9 cellular contexts compared by ENCODE assay signal in genomic region chr6:1315560-1316386, GRCh38. TPM values are rescaled to one million over a fixed set of nuclear protein-coding genes. Genes with fewer than 3 reads are reported as not detected.
DNase-seq lines count a peak whose midpoint lies in the region; ATAC-seq and TF ChIP-seq lines count a peak whose summit lies in the region.
"Had no signal": no experiment of that assay in that cellular context is flagged by ENCODE, and none has a peak within 500 bp of the region (broad histone marks: within the 10 kb centered on the region; RNA-seq: fewer than 3 reads in every experiment).

No MANE protein-coding gene starts in this region.

- peak overlapping the region; percentile 24; the same call in 1 of the 2 replicates for H3K4me2 ChIP-seq in GM23338

- peaks cover 14% of the 10 kb centered on the region for H3K4me1 ChIP-seq in GM23338 (ENCODE audit: insufficient read depth)

- H3K9me3 Mint-ChIP-seq in GM23338, result peaks cover 18% of the 10 kb centered on the region
- peaks cover 6% of the 10 kb centered on the region for H3K9me3 Mint-ChIP-seq in activated T-helper 1 cell treated with anti-CD3 and anti-CD28 coated beads, Interleukin-12 subunit alpha, Interleukin-12 subunit beta, Interleukin-2, Interleukin-4 antibody, amounts not matched to agents 30 ng/mL and 10 ng/mL and 1 ng/mL, durations not matched to agents 14 hours and 24 hours and 36 hours
- H3K9me3 Mint-ChIP-seq in stimulated activated effector memory CD8-positive, alpha-beta T cell treated with anti-CD3 and anti-CD28 coated beads, Interleukin-12 subunit alpha, Interleukin-12 subunit beta, amount 100 ng/mL, for 72 hours, result no peaks in the 10 kb centered on the region

- peaks cover 6% of the 10 kb centered on the region; the same call in 1 of the 2 replicates for H3F3A ChIP-seq in GM23338 (replicated peaks; ENCODE audit: low read depth)

- H3K36me3 ChIP-seq in GM23338 (ENCODE audit: insufficient read depth), result no peaks in the 10 kb centered on the region

- DNase-seq in GM23338 (ENCODE audit: low spot score) (peak; percentile 21), iPS-NIHi11 (ENCODE audit: low spot score) (peak; percentile 17), posterior cingulate gyrus (no peak), omental fat pad (ENCODE audit: low spot score) (no peak)
- DNase-seq in activated T-helper 1 cell treated with anti-CD3 and anti-CD28 coated beads, Interleukin-12 subunit alpha, Interleukin-12 subunit beta, Interleukin-2, Interleukin-4 antibody, amounts not matched to agents 30 ng/mL and 10 ng/mL and 1 ng/mL, durations not matched to agents 14 hours and 24 hours and 36 hours (ENCODE audit: low spot score), result no peak
- no peak for DNase-seq in stimulated activated effector memory CD8-positive, alpha-beta T cell treated with anti-CD3 and anti-CD28 coated beads, Interleukin-12 subunit alpha, Interleukin-12 subunit beta, amount 100 ng/mL, for 72 hours (ENCODE audit: low spot score in 2 of 2)
- DNase-seq: activated naive CD4-positive, alpha-beta T cell treated with anti-CD3 and anti-CD28 coated beads, Interleukin-2, amount 10 ng/mL, durations not matched to agents 7 days and 5 days; SIG-M5 had no signal

- no peak for TF ChIP-seq CTCF in GM23338 (conservative IDR thresholded peaks at IDR 0.05; ENCODE audit: low read depth in 2 of 2)
- TF ChIP-seq CTCF in omental fat pad (IDR thresholded peaks at IDR 0.05), result no peak

- H3K27me3 Mint-ChIP-seq in GM23338 (ENCODE audit: insufficient read depth, low read depth, poor library complexity), result peaks cover 65% of the 10 kb centered on the region
- H3K27me3 Mint-ChIP-seq in activated T-helper 1 cell treated with anti-CD3 and anti-CD28 coated beads, Interleukin-12 subunit alpha, Interleukin-12 subunit beta, Interleukin-2, Interleukin-4 antibody, amounts not matched to agents 30 ng/mL and 10 ng/mL and 1 ng/mL, durations not matched to agents 14 hours and 24 hours and 36 hours (ENCODE audit: insufficient read depth), result peaks cover 37% of the 10 kb centered on the region

- intact Hi-C loops in activated T-helper 1 cell treated with anti-CD3 and anti-CD28 coated beads, Interleukin-12 subunit alpha, Interleukin-12 subunit beta, Interleukin-2, Interleukin-4 antibody, amounts not matched to agents 30 ng/mL and 10 ng/mL and 1 ng/mL, durations not matched to agents 14 hours and 24 hours and 36 hours (cut with micrococcal nuclease), result loop anchor here (2.0 kb wide), 2 partner anchors 61 to 519 kb away; no protein-coding TSS in a partner anchor
- intact Hi-C loops in posterior cingulate gyrus (cut with DNase I), result no loop called here

- no peaks in the 10 kb centered on the region for H3K9me2 ChIP-seq in GM23338 (ENCODE audit: insufficient read depth)

- H3K27ac ChIP-seq in GM23338 (ENCODE audit: low read depth), result no peak overlapping the region

- H3K4me3 Mint-ChIP-seq in GM23338, result peak overlapping the region; percentile 53
- peak overlapping the region; percentile 30 for H3K4me3 Mint-ChIP-seq in activated T-helper 1 cell treated with anti-CD3 and anti-CD28 coated beads, Interleukin-12 subunit alpha, Interleukin-12 subunit beta, Interleukin-2, Interleukin-4 antibody, amounts not matched to agents 30 ng/mL and 10 ng/mL and 1 ng/mL, durations not matched to agents 14 hours and 24 hours and 36 hours
- peak overlapping the region; percentile 24 for H3K4me3 Mint-ChIP-seq in stimulated activated effector memory CD8-positive, alpha-beta T cell treated with anti-CD3 and anti-CD28 coated beads, Interleukin-12 subunit alpha, Interleukin-12 subunit beta, amount 100 ng/mL, for 72 hours
- H3K4me3 Mint-ChIP-seq: activated naive CD4-positive, alpha-beta T cell treated with anti-CD3 and anti-CD28 coated beads, Interleukin-2, amount 10 ng/mL, durations not matched to agents 7 days and 5 days had no signal

- peaks cover 55% of the 10 kb centered on the region for H3K27me3 ChIP-seq in GM23338 (ENCODE audit: insufficient read depth)

- ATAC-seq in GM23338 (no peak), omental fat pad (ENCODE audit: low FRiP score) (no peak), GM18502 (IDR thresholded peaks at IDR 0.05; ENCODE audit: poor library complexity, unreplicated experiment) (no peak)
- no peak for ATAC-seq in stimulated activated effector memory CD8-positive, alpha-beta T cell treated with anti-CD3 and anti-CD28 coated beads, Interleukin-12 subunit alpha, Interleukin-12 subunit beta, amount 100 ng/mL, for 72 hours

- H4K20me1 ChIP-seq in GM23338 (replicated peaks; ENCODE audit: insufficient read depth), result peaks cover 20% of the 10 kb centered on the region

- H3K4me3 ChIP-seq in GM23338, result peak overlapping the region; percentile 47; the same call in 1 of the 2 replicates

- H3K79me2 ChIP-seq in GM23338 (replicated peaks; ENCODE audit: insufficient read depth), result no peaks in the 10 kb centered on the region

- H3K36me3 Mint-ChIP-seq in GM23338 (ENCODE audit: low read depth), result peaks cover 8% of the 10 kb centered on the region; the same call in 1 of the 3 replicates
- H3K36me3 Mint-ChIP-seq in activated T-helper 1 cell treated with anti-CD3 and anti-CD28 coated beads, Interleukin-12 subunit alpha, Interleukin-12 subunit beta, Interleukin-2, Interleukin-4 antibody, amounts not matched to agents 30 ng/mL and 10 ng/mL and 1 ng/mL, durations not matched to agents 14 hours and 24 hours and 36 hours (ENCODE audit: low read depth), result peaks cover 9% of the 10 kb centered on the region
- H3K36me3 Mint-ChIP-seq in stimulated activated effector memory CD8-positive, alpha-beta T cell treated with anti-CD3 and anti-CD28 coated beads, Interleukin-12 subunit alpha, Interleukin-12 subunit beta, amount 100 ng/mL, for 72 hours, result no peaks in the 10 kb centered on the region

- peaks cover 14% of the 10 kb centered on the region for H3K4me1 Mint-ChIP-seq in GM23338
- peaks cover 23% of the 10 kb centered on the region for H3K4me1 Mint-ChIP-seq in activated T-helper 1 cell treated with anti-CD3 and anti-CD28 coated beads, Interleukin-12 subunit alpha, Interleukin-12 subunit beta, Interleukin-2, Interleukin-4 antibody, amounts not matched to agents 30 ng/mL and 10 ng/mL and 1 ng/mL, durations not matched to agents 14 hours and 24 hours and 36 hours (ENCODE audit: low read depth)
- H3K4me1 Mint-ChIP-seq in stimulated activated effector memory CD8-positive, alpha-beta T cell treated with anti-CD3 and anti-CD28 coated beads, Interleukin-12 subunit alpha, Interleukin-12 subunit beta, amount 100 ng/mL, for 72 hours, result peaks cover 31% of the 10 kb centered on the region

- no peak overlapping the region for H2AFZ ChIP-seq in GM23338

- no peak overlapping the region for H3K27ac Mint-ChIP-seq in GM23338
- H3K27ac Mint-ChIP-seq in activated T-helper 1 cell treated with anti-CD3 and anti-CD28 coated beads, Interleukin-12 subunit alpha, Interleukin-12 subunit beta, Interleukin-2, Interleukin-4 antibody, amounts not matched to agents 30 ng/mL and 10 ng/mL and 1 ng/mL, durations not matched to agents 14 hours and 24 hours and 36 hours, result peak overlapping the region; percentile 67
- H3K27ac Mint-ChIP-seq in stimulated activated effector memory CD8-positive, alpha-beta T cell treated with anti-CD3 and anti-CD28 coated beads, Interleukin-12 subunit alpha, Interleukin-12 subunit beta, amount 100 ng/mL, for 72 hours, result no peak overlapping the region
- H3K27ac Mint-ChIP-seq: activated naive CD4-positive, alpha-beta T cell treated with anti-CD3 and anti-CD28 coated beads, Interleukin-2, amount 10 ng/mL, durations not matched to agents 7 days and 5 days had no signal

TF ChIP-seq in GM23338, 12 proteins besides CTCF, POLR2A, EP300 and RAD21:
- TF ChIP-seq EZH2phosphoT487 (IDR thresholded peaks at IDR 0.05; ENCODE audit: unreplicated experiment) (peak; percentile 31), ETS1 (IDR thresholded peaks at IDR 0.05) (no peak), EZH2 (IDR thresholded peaks at IDR 0.05; ENCODE audit: low read depth, unreplicated experiment) (peak; percentile 85)

RNA-seq across cellular contexts. Expression of gene FOXQ1, which starts 3.9 kb away (rescaled TPM):
- total RNA-seq in GM23338 (2014; rRNA removed; shearing (Covaris generic)), result not detected in 2 replicates
- polyA plus RNA-seq in GM23338 (2016; fragmentation: Nextera tagmentation; extraction: Ambion mirVana), result not detected in 2 replicates
- total RNA-seq in activated T-helper 1 cell treated with anti-CD3 and anti-CD28 coated beads, Interleukin-12 subunit alpha, Interleukin-12 subunit beta, Interleukin-2, Interleukin-4 antibody, amounts not matched to agents 30 ng/mL and 10 ng/mL and 1 ng/mL, durations not matched to agents 14 hours and 24 hours and 36 hours, result not detected in 2 replicates
- total RNA-seq in omental fat pad, result not detected

Comparison
In these comparisons a context has a peak if more than half of its experiments do, and no peak if none do; other contexts are left out.
1. DNase-seq: peak in GM23338 (single experiment) and iPS-NIHi11 (single experiment); none in activated T-helper 1 cell treated with anti-CD3 and anti-CD28 coated beads, Interleukin-12 subunit alpha, Interleukin-12 subunit beta, Interleukin-2, Interleukin-4 antibody, amounts not matched to agents 30 ng/mL and 10 ng/mL and 1 ng/mL, durations not matched to agents 14 hours and 24 hours and 36 hours (single experiment), stimulated activated effector memory CD8-positive, alpha-beta T cell treated with anti-CD3 and anti-CD28 coated beads, Interleukin-12 subunit alpha, Interleukin-12 subunit beta, amount 100 ng/mL, for 72 hours (0 of 2), posterior cingulate gyrus (0 of 10) and omental fat pad (single experiment).
2. Peak in every context shown above with its lines, with median percentiles within 50 percentile points of each other: H3K4me3 Mint-ChIP-seq.